Comparison of ENCODE assay signal across 17 cellular contexts in the genomic region with DNA sequence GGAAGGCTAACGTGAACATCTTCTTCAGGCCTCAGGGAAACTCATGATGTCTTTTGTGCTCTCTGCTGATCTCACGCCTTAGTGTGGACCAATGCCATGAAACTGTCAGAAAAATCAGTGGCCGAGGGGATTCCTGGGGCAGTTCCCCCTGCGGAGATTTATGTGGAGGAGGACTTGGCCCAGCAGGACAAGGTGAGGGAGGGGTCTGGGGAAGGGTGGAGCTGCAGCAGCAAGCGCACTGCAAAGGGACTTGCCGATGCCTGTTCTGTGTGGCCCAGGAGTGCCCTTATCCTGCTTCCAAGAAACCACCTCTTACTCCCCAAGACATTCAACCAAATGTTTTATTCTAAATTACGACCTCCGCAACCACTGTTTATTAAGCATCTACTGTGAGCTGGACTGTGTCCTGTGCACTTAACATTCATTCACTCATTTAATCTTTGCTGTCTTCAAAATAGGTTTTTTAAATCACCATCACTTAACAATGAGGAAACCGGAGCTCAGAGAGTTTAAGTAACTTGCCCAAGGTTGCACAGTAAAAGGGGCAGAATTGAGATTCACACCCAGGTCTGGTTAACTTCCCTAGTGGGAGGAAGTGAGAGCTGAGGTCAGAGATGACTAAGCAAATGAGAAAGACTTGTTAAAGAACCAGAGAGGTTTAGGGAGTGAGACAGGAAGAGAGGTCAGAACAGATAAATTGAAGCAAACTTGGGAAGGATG. TPM values are rescaled to one million over a fixed set of nuclear protein-coding genes. Genes with fewer than 3 reads are reported as not detected.
DNase-seq lines count a peak whose midpoint lies in the region; ATAC-seq lines count a peak whose summit lies in the region.
"Had no signal": no experiment of that assay in that cellular context is flagged by ENCODE, and none has a peak within 500 bp of the region (broad histone marks: within the 10 kb centered on the region; RNA-seq: fewer than 3 reads in every experiment).

No MANE protein-coding gene starts in this region.

- no peak overlapping the region for H2BK15ac ChIP-seq in neuronal stem cell (ENCODE audit: low read length)

- no peaks in the 10 kb centered on the region for H3K9me3 Mint-ChIP-seq in activated T-helper 17 cell treated with anti-CD3 and anti-CD28 coated beads, Interleukin-2, amount 50 U/mL, for 72 hours

- ATAC-seq in activated CD4-positive, CD25-positive, alpha-beta regulatory T cell treated with anti-CD3 and anti-CD28 coated beads, Interleukin-2, amount 50 U/mL, for 24 hours, result peak; percentile 59 to 70
- peak; percentile 96 for ATAC-seq in activated T-helper 17 cell treated with anti-CD3 and anti-CD28 coated beads, Interleukin-2, amount 50 U/mL, for 72 hours (replicated peaks)
- no peak for ATAC-seq in left colon

- no peak for DNase-seq in activated CD4-positive, CD25-positive, alpha-beta regulatory T cell (lab: John Stamatoyannopoulos, UW)
- DNase-seq in MV-4-11 (lab: John Stamatoyannopoulos, UW) (peak; percentile 79), neuronal stem cell (ENCODE audit: low spot score) (no peak), cerebellum (ENCODE audit: low spot score) (no peak), left colon (no peak), hypothalamus (lab: John Stamatoyannopoulos, UW) (no peak)
- DNase-seq: adrenal gland, erythroblast, mammary epithelial cell, NCI-H1417 treated with DMSO at 0.1 percent for 48 hours, NCI-H510A, nucleus accumbens, Right ventricle myocardium superior, T1000 had no signal

- no peak overlapping the region for H2BK5ac ChIP-seq in neuronal stem cell (ENCODE audit: low read length)

- H4K91ac ChIP-seq in neuronal stem cell (ENCODE audit: low read depth, low read length, poor library complexity), result no peak overlapping the region

- H2BK12ac ChIP-seq in neuronal stem cell (ENCODE audit: low read length), result no peak overlapping the region

- H3K4me2 ChIP-seq in neuronal stem cell (ENCODE audit: insufficient read depth, low read length, poor library complexity, severe bottlenecking), result no peak overlapping the region
- H3K4me2 ChIP-seq: hepatocyte had no signal

- peaks cover 6% of the 10 kb centered on the region for H3K4me1 Mint-ChIP-seq in activated T-helper 17 cell treated with anti-CD3 and anti-CD28 coated beads, Interleukin-2, amount 50 U/mL, for 72 hours

- intact Hi-C loops in left colon (cut with DNase I, micrococcal nuclease), result no loop called here

- no peak overlapping the region for H3K27ac ChIP-seq in neuronal stem cell (replicated peaks; ENCODE audit: low read length)
- H3K27ac ChIP-seq: adrenal gland, hepatocyte had no signal

- no peak overlapping the region for H3K4me3 ChIP-seq in neuronal stem cell (ENCODE audit: low read length in 2 of 2)
- H3K4me3 ChIP-seq: adrenal gland, hepatocyte had no signal

- H2AK5ac ChIP-seq in neuronal stem cell (ENCODE audit: low read depth, low read length), result no peak overlapping the region

- no peaks in the 10 kb centered on the region for H3K36me3 Mint-ChIP-seq in activated T-helper 17 cell treated with anti-CD3 and anti-CD28 coated beads, Interleukin-2, amount 50 U/mL, for 72 hours (ENCODE audit: low read depth)

- H3K27me3 Mint-ChIP-seq in activated T-helper 17 cell treated with anti-CD3 and anti-CD28 coated beads, Interleukin-2, amount 50 U/mL, for 72 hours, result peaks cover 8% of the 10 kb centered on the region

- peak overlapping the region; percentile 46 for H3K18ac ChIP-seq in neuronal stem cell (ENCODE audit: low read length)

- no peak overlapping the region for H3K9ac ChIP-seq in neuronal stem cell (ENCODE audit: low read depth, low read length, poor library complexity)

- no CpG with 5 or more reads among the region's 9 CpGs for WGBS in neuronal stem cell (ENCODE audit: extremely low coverage in 2 of 2, insufficient read length in 2 of 2, insufficient replicate concordance in 1 of 2), 2 donors

- no peak overlapping the region for H2AFZ ChIP-seq in neuronal stem cell (ENCODE audit: low read length)
- H2AFZ ChIP-seq: hepatocyte had no signal

- H3K4me3 Mint-ChIP-seq in activated T-helper 17 cell treated with anti-CD3 and anti-CD28 coated beads, Interleukin-2, amount 50 U/mL, for 72 hours, result no peak overlapping the region

- no peak overlapping the region for H3K23ac ChIP-seq in neuronal stem cell (ENCODE audit: low read depth, low read length, poor library complexity)

- H3K14ac ChIP-seq in neuronal stem cell (ENCODE audit: low read length), result no peak overlapping the region

- H3K4ac ChIP-seq in neuronal stem cell (ENCODE audit: low read length), result no peak overlapping the region

- no peaks in the 10 kb centered on the region for H3K36me3 ChIP-seq in neuronal stem cell (replicated peaks in 1 of 2; ENCODE audit: control insufficient read depth in 2 of 2, insufficient read depth in 2 of 2, low read length in 2 of 2)
- H3K36me3 ChIP-seq: adrenal gland had no signal

- no peaks in the 10 kb centered on the region for H3K4me1 ChIP-seq in neuronal stem cell (ENCODE audit: control insufficient read depth in 2 of 2, insufficient read depth in 1 of 2, low read depth in 1 of 2, low read length in 2 of 2)
- H3K4me1 ChIP-seq: adrenal gland had no signal

- peak overlapping the region; percentile 47 for H3K27ac Mint-ChIP-seq in activated T-helper 17 cell treated with anti-CD3 and anti-CD28 coated beads, Interleukin-2, amount 50 U/mL, for 72 hours

- H3K79me1 ChIP-seq in neuronal stem cell (ENCODE audit: low read depth, low read length), result no peaks in the 10 kb centered on the region

- H2BK120ac ChIP-seq in neuronal stem cell (ENCODE audit: low read depth, low read length), result no peak overlapping the region

- no peak overlapping the region for H4K8ac ChIP-seq in neuronal stem cell (ENCODE audit: low read depth, low read length)

- peaks cover 0 to 6% (median 0%) of the 10 kb centered on the region in 3 experiments for H3K27me3 ChIP-seq in neuronal stem cell (ENCODE audit: control insufficient read depth in 3 of 3, insufficient read depth in 3 of 3, low read depth in 1 of 3, low read length in 3 of 3)
- H3K27me3 ChIP-seq: adrenal gland, hepatocyte had no signal

- no peaks in the 10 kb centered on the region for H3K9me3 ChIP-seq in neuronal stem cell (replicated peaks in 1 of 2; ENCODE audit: control insufficient read depth in 2 of 2, insufficient read depth in 1 of 2, low read depth in 1 of 2, low read length in 2 of 2)
- H3K9me3 ChIP-seq: adrenal gland had no signal

RNA-seq across cellular contexts. Expression of a gene that starts 49.7 kb away (rescaled TPM):
- total RNA-seq in activated T-helper 17 cell treated with anti-CD3 and anti-CD28 coated beads, Interleukin-2, amount 50 U/mL, for 72 hours, result not detected
- 1.8 TPM for polyA plus RNA-seq in neuronal stem cell (2013, experiment 1 of 2)
- polyA plus RNA-seq in neuronal stem cell (2013, experiment 2 of 2), result 1.8 TPM
- total RNA-seq in cerebellum (2.4 TPM), left colon (1 to 10 TPM; 1.2 to 1.3 TPM)
- total RNA-seq: Right ventricle myocardium superior had no signal
